In the genomic region with DNA sequence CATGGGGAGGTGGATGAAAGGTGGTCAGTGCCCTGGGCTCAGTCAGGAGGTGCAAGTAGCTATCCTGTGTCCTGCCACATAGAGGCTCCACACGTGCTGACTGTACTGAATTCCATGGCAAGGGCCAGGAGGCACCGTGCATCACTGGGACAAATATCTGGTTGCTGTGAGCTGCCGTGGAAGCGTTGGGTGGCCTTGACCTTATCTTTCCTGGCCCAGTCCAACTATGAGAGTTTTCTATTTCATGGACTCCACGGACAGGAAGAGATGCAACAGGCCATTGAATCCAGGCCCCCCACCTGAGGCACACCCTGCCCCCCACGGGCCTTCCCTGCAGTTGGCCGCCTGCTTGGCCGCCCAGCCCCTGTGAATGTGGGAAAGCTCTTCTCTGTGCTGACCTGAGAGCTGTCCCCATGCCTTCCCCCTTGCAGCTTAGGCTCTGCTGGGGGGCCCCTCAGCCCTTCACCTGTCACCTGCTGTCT, we compare ENCODE assay signal across 10 cellular contexts. TPM values are rescaled to one million over a fixed set of nuclear protein-coding genes. Genes with fewer than 3 reads are reported as not detected.
DNase-seq lines count a peak whose midpoint lies in the region; ATAC-seq, FAIRE-seq and TF ChIP-seq lines count a peak whose summit lies in the region.
"Had no signal": no experiment of that assay in that cellular context is flagged by ENCODE, and none has a peak within 500 bp of the region (broad histone marks: within the 10 kb centered on the region; RNA-seq: fewer than 3 reads in every experiment).

No MANE protein-coding gene starts in this region.

- H3K4me3 Mint-ChIP-seq in IgD-negative memory B cell = peak overlapping the region in 3 of 4 donors; percentile 60 to 97 (median 73)
- H3K4me3 Mint-ChIP-seq in central memory CD8-positive, alpha-beta T cell = peak overlapping the region; percentile 97
- peak overlapping the region; percentile 94 for H3K4me3 Mint-ChIP-seq in mesothelial cell of epicardium

- no peak overlapping the region for H3K27ac ChIP-seq in small intestine (ENCODE audit: low read depth in 1 of 2, low read length in 1 of 2)

- H3K4me1 ChIP-seq in small intestine (ENCODE audit: control insufficient read depth in 2 of 2, insufficient read depth in 1 of 2, low read depth in 1 of 2, low read length in 1 of 2) = peaks cover 3 to 13% of the 10 kb centered on the region in 2 donors

- DNase-seq in AG10803 (ENCODE audit: low read depth) (no peak), mesothelial cell of epicardium (ENCODE audit: low spot score in 2 of 2, unreplicated experiment in 2 of 2) (no peak), EL (no peak), SKM-1 treated with dmso at 0.1 percent for 144 hours (lab: John Stamatoyannopoulos, UW; ENCODE audit: unreplicated experiment) (no peak), small intestine (no peak), COR-L47 (lab: John Stamatoyannopoulos, UW) (no peak)
- DNase-seq in central memory CD8-positive, alpha-beta T cell (ENCODE audit: low spot score in 2 of 2) = no peak
- DNase-seq: NCI-H1694 treated with DMSO at 0.1 percent for 48 hours had no signal

- H3K9me3 ChIP-seq in small intestine (ENCODE audit: control insufficient read depth, low read depth) = no peaks in the 10 kb centered on the region

- H3K27me3 ChIP-seq in small intestine (ENCODE audit: control insufficient read depth in 2 of 2, insufficient read depth in 2 of 2, low read length in 2 of 2) = no peaks in the 10 kb centered on the region

- H3K36me3 ChIP-seq in small intestine (ENCODE audit: control insufficient read depth in 2 of 2, insufficient read depth in 2 of 2, low read length in 2 of 2) = peaks cover 4 to 10% of the 10 kb centered on the region in 2 donors

- H3K4me3 ChIP-seq in AG10803 (ENCODE audit: low read length) = peak overlapping the region; percentile 96
- H3K4me3 ChIP-seq in small intestine (ENCODE audit: low read depth in 1 of 2, low read length in 2 of 2) = peak overlapping the region in 1 of 2 donors; percentile 18

- peaks cover 13 to 24% (median 18%) of the 10 kb centered on the region in 3 donors for H3K4me1 Mint-ChIP-seq in IgD-negative memory B cell
- peaks cover 24% of the 10 kb centered on the region for H3K4me1 Mint-ChIP-seq in central memory CD8-positive, alpha-beta T cell
- H3K4me1 Mint-ChIP-seq in mesothelial cell of epicardium = peaks cover 19% of the 10 kb centered on the region

- no peak for FAIRE-seq in small intestine (lab: Jason Lieb, UNC)

- H3K27ac Mint-ChIP-seq in IgD-negative memory B cell = no peak overlapping the region
- H3K27ac Mint-ChIP-seq in central memory CD8-positive, alpha-beta T cell (ENCODE audit: low read depth) = no peak overlapping the region
- H3K27ac Mint-ChIP-seq in mesothelial cell of epicardium = peak overlapping the region; percentile 98

- H3K27me3 Mint-ChIP-seq in IgD-negative memory B cell = no peaks in the 10 kb centered on the region
- no peaks in the 10 kb centered on the region for H3K27me3 Mint-ChIP-seq in central memory CD8-positive, alpha-beta T cell
- no peaks in the 10 kb centered on the region for H3K27me3 Mint-ChIP-seq in mesothelial cell of epicardium (ENCODE audit: low read depth)

- ATAC-seq in central memory CD8-positive, alpha-beta T cell (replicated peaks; ENCODE audit: extremely low read depth, poor library complexity, severe bottlenecking) = no peak
- ATAC-seq: Right ventricle myocardium inferior had no signal

- peaks cover 2% of the 10 kb centered on the region for H3K36me3 Mint-ChIP-seq in IgD-negative memory B cell
- peaks cover 24% of the 10 kb centered on the region for H3K36me3 Mint-ChIP-seq in central memory CD8-positive, alpha-beta T cell (ENCODE audit: insufficient read depth)
- peaks cover 23% of the 10 kb centered on the region for H3K36me3 Mint-ChIP-seq in mesothelial cell of epicardium

- no peak for TF ChIP-seq CTCF in AG10803 (conservative IDR thresholded peaks at IDR 0.05; ENCODE audit: low read length)
- no peak for TF ChIP-seq CTCF in mesothelial cell of epicardium (IDR thresholded peaks at IDR 0.05; ENCODE audit: unreplicated experiment)

- 44 to 66% (median 57%) methylated on average over 8 of the region's 8 CpGs for WGBS in small intestine, 3 donors

- no peaks in the 10 kb centered on the region for H3K9me3 Mint-ChIP-seq in IgD-negative memory B cell
- no peaks in the 10 kb centered on the region for H3K9me3 Mint-ChIP-seq in central memory CD8-positive, alpha-beta T cell
- no peaks in the 10 kb centered on the region for H3K9me3 Mint-ChIP-seq in mesothelial cell of epicardium

RNA-seq across cellular contexts. Expression of gene GRHPR, which starts 1.7 kb away (rescaled TPM):
- polyA plus RNA-seq in IgD-negative memory B cell (84.6 TPM), small intestine (100 to 1,000 TPM; 103 to 134 (median 132) TPM)
- total RNA-seq in mesothelial cell of epicardium = 99.5 to 106 TPM (median 102 TPM) in 3 replicates

RNA-seq across cellular contexts. Expression of gene ZBTB5, which starts 41.0 kb away (rescaled TPM):
- polyA plus RNA-seq in IgD-negative memory B cell (1.1 TPM), small intestine (1 to 10 TPM; 5.8 to 7.6 (median 6.2) TPM)
- 34.2 to 35.3 TPM (median 35.2 TPM) in 3 replicates for total RNA-seq in mesothelial cell of epicardium
